Comparison of ENCODE assay signal across 15 cellular contexts in the genomic region with DNA sequence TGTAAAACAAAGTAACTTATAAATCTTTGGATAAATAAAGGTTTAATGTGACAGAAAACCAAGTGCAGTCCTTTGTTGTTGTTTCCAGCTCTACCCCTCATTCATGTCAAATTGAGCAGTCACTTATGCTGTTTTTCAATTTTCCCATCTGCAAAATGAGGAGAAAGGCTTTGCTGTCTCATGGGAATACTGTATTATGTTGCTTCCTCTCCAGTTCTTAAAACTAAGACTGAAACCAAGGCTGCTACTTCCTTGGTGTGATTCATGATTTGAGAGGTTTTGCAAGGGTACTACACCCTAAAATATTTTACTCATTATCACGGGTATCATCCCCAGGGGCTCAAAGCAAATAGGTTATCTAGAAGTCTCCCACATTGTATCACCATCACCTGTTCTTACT.
DNase-seq lines count a peak whose midpoint lies in the region; ATAC-seq lines count a peak whose summit lies in the region.
"Had no signal": no experiment of that assay in that cellular context is flagged by ENCODE, and none has a peak within 500 bp of the region (broad histone marks: within the 10 kb centered on the region; RNA-seq: fewer than 3 reads in every experiment).

No MANE protein-coding gene starts in this region.

- H3K4me1 Mint-ChIP-seq in activated CD8-positive, alpha-beta memory T cell treated with anti-CD3 and anti-CD28 coated beads, Interleukin-2, amount 10 ng/mL, durations not matched to agents 7 days and 5 days, result peaks cover 10% of the 10 kb centered on the region
- H3K4me1 Mint-ChIP-seq: activated CD4-positive, alpha-beta T cell treated with anti-CD3 and anti-CD28 coated beads, Interleukin-2, amount 10 ng/mL, durations not matched to agents 7 days and 5 days had no signal

- no peak overlapping the region for H3K27ac Mint-ChIP-seq in activated CD8-positive, alpha-beta memory T cell treated with anti-CD3 and anti-CD28 coated beads, Interleukin-2, amount 10 ng/mL, durations not matched to agents 7 days and 5 days
- H3K27ac Mint-ChIP-seq: activated CD4-positive, alpha-beta T cell treated with anti-CD3 and anti-CD28 coated beads, Interleukin-2, amount 10 ng/mL, durations not matched to agents 7 days and 5 days; activated T-cell treated with anti-CD3 and anti-CD28 coated beads, Interleukin-2, amount 50 U/mL, for 72 hours had no signal

- no peak overlapping the region for H3K4me3 Mint-ChIP-seq in activated CD8-positive, alpha-beta memory T cell treated with anti-CD3 and anti-CD28 coated beads, Interleukin-2, amount 10 ng/mL, durations not matched to agents 7 days and 5 days
- H3K4me3 Mint-ChIP-seq: activated CD4-positive, alpha-beta T cell treated with anti-CD3 and anti-CD28 coated beads, Interleukin-2, amount 10 ng/mL, durations not matched to agents 7 days and 5 days; activated T-cell treated with anti-CD3 and anti-CD28 coated beads, Interleukin-2, amount 50 U/mL, for 72 hours had no signal

- no peaks in the 10 kb centered on the region for H3K36me3 Mint-ChIP-seq in activated CD8-positive, alpha-beta memory T cell treated with anti-CD3 and anti-CD28 coated beads, Interleukin-2, amount 10 ng/mL, durations not matched to agents 7 days and 5 days

- CTCF ChIA-PET in activated CD8-positive, alpha-beta memory T cell treated with anti-CD3 and anti-CD28 coated beads, Interleukin-2, amount 10 ng/mL, durations not matched to agents 7 days and 5 days (lab: Charles Lee), result no interaction called here

- ATAC-seq in GM18517 (IDR thresholded peaks at IDR 0.05; ENCODE audit: unreplicated experiment) (peak; percentile 43), GM21529 (IDR thresholded peaks at IDR 0.05; ENCODE audit: unreplicated experiment) (peak; percentile 34), HG03196 (IDR thresholded peaks at IDR 0.05; ENCODE audit: unreplicated experiment) (peak; percentile 49)
- no peak for ATAC-seq in activated CD8-positive, alpha-beta memory T cell treated with anti-CD3 and anti-CD28 coated beads, Interleukin-2, amount 10 ng/mL, durations not matched to agents 7 days and 5 days
- ATAC-seq: activated T-cell treated with anti-CD3 and anti-CD28 coated beads, Interleukin-2, amount 50 U/mL, for 72 hours had no signal

- DNase-seq in fibroblast of gingiva (ENCODE audit: low read depth) (peak; percentile 64), NCI-H748 (lab: John Stamatoyannopoulos, UW; ENCODE audit: unreplicated experiment) (no peak), NCI-H1048 (lab: John Stamatoyannopoulos, UW) (no peak), kidney glomerular epithelial cell (lab: John Stamatoyannopoulos, UW) (no peak)
- DNase-seq in activated CD8-positive, alpha-beta memory T cell treated with anti-CD3 and anti-CD28 coated beads, Interleukin-2, amount 10 ng/mL, durations not matched to agents 7 days and 5 days, result no peak
- DNase-seq: activated CD4-positive, alpha-beta T cell treated with anti-CD3 and anti-CD28 coated beads, Interleukin-2, amount 10 ng/mL, durations not matched to agents 7 days and 5 days; activated T-cell treated with anti-CD3 and anti-CD28 coated beads, Interleukin-2, amount 50 U/mL, for 72 hours; amniotic stem cell; islet precursor cell; NCI-H1930; ovary; SJCRH30 had no signal

- H3K27me3 Mint-ChIP-seq in activated CD8-positive, alpha-beta memory T cell treated with anti-CD3 and anti-CD28 coated beads, Interleukin-2, amount 10 ng/mL, durations not matched to agents 7 days and 5 days, result no peaks in the 10 kb centered on the region

- no peaks in the 10 kb centered on the region for H3K9me3 Mint-ChIP-seq in activated CD8-positive, alpha-beta memory T cell treated with anti-CD3 and anti-CD28 coated beads, Interleukin-2, amount 10 ng/mL, durations not matched to agents 7 days and 5 days (ENCODE audit: low read depth)
- H3K9me3 Mint-ChIP-seq: activated CD4-positive, alpha-beta T cell treated with anti-CD3 and anti-CD28 coated beads, Interleukin-2, amount 10 ng/mL, durations not matched to agents 7 days and 5 days had no signal
